12 cellular contexts compared by ENCODE assay signal in the genomic region with DNA sequence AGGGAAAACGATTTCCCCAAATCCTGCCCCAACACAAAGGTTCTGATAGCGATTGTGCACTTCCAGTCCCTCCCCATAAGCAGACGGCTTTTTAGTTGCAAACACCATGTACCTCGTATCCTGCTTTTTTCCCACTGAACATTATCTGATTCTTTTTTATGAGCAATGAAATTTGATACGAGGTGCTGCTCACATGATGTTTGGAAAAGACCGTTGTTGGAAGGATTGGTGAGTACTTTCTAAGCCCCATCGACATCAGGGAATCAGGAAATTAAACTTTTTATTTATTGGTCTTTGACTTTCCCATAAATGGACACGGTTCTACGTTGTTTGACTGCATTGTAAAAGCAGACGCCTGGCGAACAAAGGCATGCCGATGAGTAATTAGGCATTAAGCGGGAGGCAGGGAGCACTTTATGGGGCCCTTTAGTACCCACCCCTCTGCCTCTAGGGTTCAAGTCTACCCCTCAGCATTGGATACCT. TPM values are rescaled to one million over a fixed set of nuclear protein-coding genes. Genes with fewer than 3 reads are reported as not detected.
A peak's percentile ranks its signal among the peaks of the same experiment; 100 is the strongest.
DNase-seq lines count a peak whose midpoint lies in the region; ATAC-seq and TF ChIP-seq lines count a peak whose summit lies in the region.
"Had no signal": no experiment of that assay in that cellular context is flagged by ENCODE, and none has a peak within 500 bp of the region (broad histone marks: within the 10 kb centered on the region; RNA-seq: fewer than 3 reads in every experiment).

No MANE protein-coding gene starts in this region.

- ATAC-seq in GM21786 (IDR thresholded peaks at IDR 0.05; ENCODE audit: unreplicated experiment) (no peak), WTC11 (no peak)

- no peak overlapping the region for H3K4me3 ChIP-seq in epithelial cell of proximal tubule (ENCODE audit: low read depth, low read length)

- no peaks in the 10 kb centered on the region for H3K36me3 Mint-ChIP-seq in WTC11

- H3K27me3 Mint-ChIP-seq in WTC11 (ENCODE audit: low read depth), result no peaks in the 10 kb centered on the region; the same call in none of the 2 replicates

- no peak for TF ChIP-seq CTCF in epithelial cell of proximal tubule (conservative IDR thresholded peaks at IDR 0.05; ENCODE audit: low read depth, low read length)
- TF ChIP-seq CTCF in WTC11 (IDR thresholded peaks at IDR 0.05), result no peak

- POLR2A ChIA-PET in HEK293T (lab: Yijun Ruan, JAX) (interaction anchor here (0.7 to 1.6 kb wide), 3 partner anchors 10 to 98 kb away, joined by 3 to 10 read pairs (median 4); a partner anchor contains a TSS), WTC11 (lab: Charles Lee) (no interaction called here)

- H3K27ac Mint-ChIP-seq in WTC11, result no peak overlapping the region
- H3K27ac Mint-ChIP-seq: progenitor cell of endocrine pancreas had no signal

- CTCF ChIA-PET in HEK293T (lab: Yijun Ruan, JAX) (interaction anchor here (0.6 to 2.0 kb wide), 4 partner anchors 56 to 184 kb away, joined by 4 to 11 read pairs (median 8); no protein-coding TSS in a partner anchor), WTC11 (lab: Charles Lee) (no interaction called here)

- H3K4me1 Mint-ChIP-seq in WTC11, result peaks cover 17% of the 10 kb centered on the region

- H3K4me3 Mint-ChIP-seq in WTC11, result no peak overlapping the region

- H3K9me3 Mint-ChIP-seq in WTC11, result no peaks in the 10 kb centered on the region

- DNase-seq in A172 (ENCODE audit: low spot score) (peak; percentile 31), HEK293T (ENCODE audit: extremely low spot score) (peak; percentile 74), NCI-H510A treated with DMSO at 0.1 percent for 48 hours (lab: John Stamatoyannopoulos, UW) (peak; percentile 67), epithelial cell of proximal tubule (ENCODE audit: low read depth) (peak; percentile 2), WTC11 (ENCODE audit: low spot score) (no peak)
- DNase-seq in activated naive CD4-positive, alpha-beta T cell (lab: John Stamatoyannopoulos, UW), result no peak
- no peak for DNase-seq in activated CD4-positive, alpha-beta T cell treated with anti-CD3 and anti-CD28 coated beads, Interleukin-2, amount 50 U/mL, for 48 hours
- DNase-seq: effector CD4-positive, alpha-beta T cell; mesendoderm; OCI-M1 had no signal

TF ChIP-seq in HEK293T, 16 proteins besides CTCF, POLR2A, EP300 and RAD21:
- TF ChIP-seq, protein P1, sequence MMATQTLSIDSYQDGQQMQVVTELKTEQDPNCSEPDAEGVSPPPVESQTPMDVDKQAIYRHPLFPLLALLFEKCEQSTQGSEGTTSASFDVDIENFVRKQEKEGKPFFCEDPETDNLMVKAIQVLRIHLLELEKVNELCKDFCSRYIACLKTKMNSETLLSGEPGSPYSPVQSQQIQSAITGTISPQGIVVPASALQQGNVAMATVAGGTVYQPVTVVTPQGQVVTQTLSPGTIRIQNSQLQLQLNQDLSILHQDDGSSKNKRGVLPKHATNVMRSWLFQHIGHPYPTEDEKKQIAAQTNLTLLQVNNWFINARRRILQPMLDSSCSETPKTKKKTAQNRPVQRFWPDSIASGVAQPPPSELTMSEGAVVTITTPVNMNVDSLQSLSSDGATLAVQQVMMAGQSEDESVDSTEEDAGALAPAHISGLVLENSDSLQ (IDR thresholded peaks at IDR 0.05), result peak; percentile 84
- TF ChIP-seq FOXM1 (IDR thresholded peaks at IDR 0.05; ENCODE audit: borderline replicate concordance) (no peak), CTBP1 (IDR thresholded peaks at IDR 0.05; ENCODE audit: borderline replicate concordance) (peak; percentile 87), BHLHE40 (IDR thresholded peaks at IDR 0.05; ENCODE audit: borderline replicate concordance) (peak; percentile 47; the same call in 1 of the 2 replicates), TARDBP (IDR thresholded peaks at IDR 0.05) (no peak), NFRKB (IDR thresholded peaks at IDR 0.05) (no peak), SUZ12 (IDR thresholded peaks at IDR 0.05) (no peak), ARNT (IDR thresholded peaks at IDR 0.05) (peak; percentile 68; the same call in 1 of the 2 replicates), ELF4 (IDR thresholded peaks at IDR 0.05) (no peak), FOXK2 (IDR thresholded peaks at IDR 0.05) (no peak), L3MBTL2 (conservative IDR thresholded peaks at IDR 0.05) (peak; percentile 48; the same call in 1 of the 2 replicates), SP1 (IDR thresholded peaks at IDR 0.05) (no peak)

TF ChIP-seq in WTC11, 78 proteins besides CTCF, POLR2A, EP300 and RAD21:
- no peak for TF ChIP-seq NR2C2 (CRISPR knock-in tag; IDR thresholded peaks at IDR 0.05)
- TF ChIP-seq, protein P2, sequence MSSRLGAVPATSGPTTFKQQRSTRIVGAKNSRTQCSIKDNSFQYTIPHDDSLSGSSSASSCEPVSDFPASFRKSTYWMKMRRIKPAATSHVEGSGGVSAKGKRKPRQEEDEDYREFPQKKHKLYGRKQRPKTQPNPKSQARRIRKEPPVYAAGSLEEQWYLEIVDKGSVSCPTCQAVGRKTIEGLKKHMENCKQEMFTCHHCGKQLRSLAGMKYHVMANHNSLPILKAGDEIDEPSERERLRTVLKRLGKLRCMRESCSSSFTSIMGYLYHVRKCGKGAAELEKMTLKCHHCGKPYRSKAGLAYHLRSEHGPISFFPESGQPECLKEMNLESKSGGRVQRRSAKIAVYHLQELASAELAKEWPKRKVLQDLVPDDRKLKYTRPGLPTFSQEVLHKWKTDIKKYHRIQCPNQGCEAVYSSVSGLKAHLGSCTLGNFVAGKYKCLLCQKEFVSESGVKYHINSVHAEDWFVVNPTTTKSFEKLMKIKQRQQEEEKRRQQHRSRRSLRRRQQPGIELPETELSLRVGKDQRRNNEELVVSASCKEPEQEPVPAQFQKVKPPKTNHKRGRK (CRISPR knock-in tag; IDR thresholded peaks at IDR 0.05; ENCODE audit: borderline replicate concordance), result no peak
- TF ChIP-seq, protein P3, sequence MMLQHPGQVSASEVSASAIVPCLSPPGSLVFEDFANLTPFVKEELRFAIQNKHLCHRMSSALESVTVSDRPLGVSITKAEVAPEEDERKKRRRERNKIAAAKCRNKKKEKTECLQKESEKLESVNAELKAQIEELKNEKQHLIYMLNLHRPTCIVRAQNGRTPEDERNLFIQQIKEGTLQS (CRISPR knock-in tag; conservative IDR thresholded peaks at IDR 0.05), result no peak
- TF ChIP-seq TP53 (CRISPR knock-in tag; IDR thresholded peaks at IDR 0.05), result no peak
- no peak for TF ChIP-seq HMGA2 (CRISPR knock-in tag; IDR thresholded peaks at IDR 0.05)
- no peak for TF ChIP-seq FOXP1 (CRISPR knock-in tag; IDR thresholded peaks at IDR 0.05; ENCODE audit: borderline replicate concordance)
- TF ChIP-seq, protein P4, sequence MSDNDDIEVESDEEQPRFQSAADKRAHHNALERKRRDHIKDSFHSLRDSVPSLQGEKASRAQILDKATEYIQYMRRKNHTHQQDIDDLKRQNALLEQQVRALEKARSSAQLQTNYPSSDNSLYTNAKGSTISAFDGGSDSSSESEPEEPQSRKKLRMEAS (CRISPR knock-in tag; IDR thresholded peaks at IDR 0.05), result no peak
- TF ChIP-seq, protein P5, sequence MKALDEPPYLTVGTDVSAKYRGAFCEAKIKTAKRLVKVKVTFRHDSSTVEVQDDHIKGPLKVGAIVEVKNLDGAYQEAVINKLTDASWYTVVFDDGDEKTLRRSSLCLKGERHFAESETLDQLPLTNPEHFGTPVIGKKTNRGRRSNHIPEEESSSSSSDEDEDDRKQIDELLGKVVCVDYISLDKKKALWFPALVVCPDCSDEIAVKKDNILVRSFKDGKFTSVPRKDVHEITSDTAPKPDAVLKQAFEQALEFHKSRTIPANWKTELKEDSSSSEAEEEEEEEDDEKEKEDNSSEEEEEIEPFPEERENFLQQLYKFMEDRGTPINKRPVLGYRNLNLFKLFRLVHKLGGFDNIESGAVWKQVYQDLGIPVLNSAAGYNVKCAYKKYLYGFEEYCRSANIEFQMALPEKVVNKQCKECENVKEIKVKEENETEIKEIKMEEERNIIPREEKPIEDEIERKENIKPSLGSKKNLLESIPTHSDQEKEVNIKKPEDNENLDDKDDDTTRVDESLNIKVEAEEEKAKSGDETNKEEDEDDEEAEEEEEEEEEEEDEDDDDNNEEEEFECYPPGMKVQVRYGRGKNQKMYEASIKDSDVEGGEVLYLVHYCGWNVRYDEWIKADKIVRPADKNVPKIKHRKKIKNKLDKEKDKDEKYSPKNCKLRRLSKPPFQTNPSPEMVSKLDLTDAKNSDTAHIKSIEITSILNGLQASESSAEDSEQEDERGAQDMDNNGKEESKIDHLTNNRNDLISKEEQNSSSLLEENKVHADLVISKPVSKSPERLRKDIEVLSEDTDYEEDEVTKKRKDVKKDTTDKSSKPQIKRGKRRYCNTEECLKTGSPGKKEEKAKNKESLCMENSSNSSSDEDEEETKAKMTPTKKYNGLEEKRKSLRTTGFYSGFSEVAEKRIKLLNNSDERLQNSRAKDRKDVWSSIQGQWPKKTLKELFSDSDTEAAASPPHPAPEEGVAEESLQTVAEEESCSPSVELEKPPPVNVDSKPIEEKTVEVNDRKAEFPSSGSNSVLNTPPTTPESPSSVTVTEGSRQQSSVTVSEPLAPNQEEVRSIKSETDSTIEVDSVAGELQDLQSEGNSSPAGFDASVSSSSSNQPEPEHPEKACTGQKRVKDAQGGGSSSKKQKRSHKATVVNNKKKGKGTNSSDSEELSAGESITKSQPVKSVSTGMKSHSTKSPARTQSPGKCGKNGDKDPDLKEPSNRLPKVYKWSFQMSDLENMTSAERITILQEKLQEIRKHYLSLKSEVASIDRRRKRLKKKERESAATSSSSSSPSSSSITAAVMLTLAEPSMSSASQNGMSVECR (CRISPR knock-in tag; IDR thresholded peaks at IDR 0.05; ENCODE audit: borderline replicate concordance), result no peak

RNA-seq across cellular contexts. Expression of a gene that starts 49.4 kb away (rescaled TPM):
- not detected in 2 replicates for total RNA-seq in A172 (2014; rRNA removed; shearing (Covaris generic))
- total RNA-seq in epithelial cell of proximal tubule (not detected in 2 replicates), WTC11 (2021) (not detected in 3 replicates)
- total RNA-seq: progenitor cell of endocrine pancreas had no signal

Comparison
In these comparisons a context has a peak if more than half of its experiments do, and no peak if none do; other contexts are left out.
1. DNase-seq: peak in A172 (single experiment), HEK293T (single experiment), NCI-H510A treated with DMSO at 0.1 percent for 48 hours (single experiment) and epithelial cell of proximal tubule (single experiment); none in activated naive CD4-positive, alpha-beta T cell (0 of 4), WTC11 (single experiment) and activated CD4-positive, alpha-beta T cell treated with anti-CD3 and anti-CD28 coated beads, Interleukin-2, amount 50 U/mL, for 48 hours (0 of 2).